Comparison of ENCODE assay signal across 32 cellular contexts in genomic region chr14:103027451-103027850, GRCh38. TPM values are rescaled to one million over a fixed set of nuclear protein-coding genes. Genes with fewer than 3 reads are reported as not detected.
"Had no signal": no experiment of that assay in that cellular context is flagged by ENCODE, and none has a peak within 500 bp of the region (broad histone marks: within the 10 kb centered on the region; RNA-seq: fewer than 3 reads in every experiment).

No MANE protein-coding gene starts in this region.

- H3K36me3 ChIP-seq: left lung, lower lobe of right lung, neutrophil, ovary, right atrium auricular region, right lobe of liver, stomach, thoracic aorta, tibial artery, uterus had no signal

- H3K4me2 ChIP-seq: neural progenitor cell had no signal

- H3K4me3 Mint-ChIP-seq: immature natural killer cell; naive thymus-derived CD8-positive, alpha-beta T cell; nephron; neural progenitor cell; stimulated activated naive B cell treated with anti-CD40 and anti-IgM and Interleukin-4, amounts not matched to agents 10 μg/mL and 1 μg/mL and 100 μg/mL, for 72 hours; type B pancreatic cell had no signal

- H3K27me3 ChIP-seq: left lung, neural progenitor cell, ovary, right atrium auricular region, right lobe of liver, stomach, tibial artery, uterus had no signal

- H3K9ac ChIP-seq: neural progenitor cell had no signal

- H3K27ac Mint-ChIP-seq: immature natural killer cell; naive thymus-derived CD8-positive, alpha-beta T cell; nephron; neural progenitor cell; progenitor cell of endocrine pancreas; stimulated activated naive B cell treated with anti-CD40 and anti-IgM and Interleukin-4, amounts not matched to agents 10 μg/mL and 1 μg/mL and 100 μg/mL, for 72 hours; type B pancreatic cell had no signal

- H2AFZ ChIP-seq: neural progenitor cell had no signal

- ATAC-seq: naive thymus-derived CD8-positive, alpha-beta T cell; stimulated activated naive B cell treated with anti-CD40 and anti-IgM and Interleukin-4, amounts not matched to agents 10 μg/mL and 1 μg/mL and 100 μg/mL, for 72 hours; stimulated activated naive CD8-positive, alpha-beta T cell treated with anti-CD3 and anti-CD28 coated beads, Interleukin-15, Interleukin-2, amounts not matched to agents 100 U/mL and 50 U/mL, for 24 hours had no signal

- H3K36me3 Mint-ChIP-seq: immature natural killer cell had no signal

- H3K4me1 Mint-ChIP-seq: immature natural killer cell had no signal

- H3K9me3 ChIP-seq: left lung, lower lobe of right lung, neutrophil, ovary, right atrium auricular region, right lobe of liver, stomach, thoracic aorta, tibial artery, uterus had no signal

- DNase-seq: hypothalamus; immature natural killer cell; kidney; left colon; left lung; lower lobe of right lung; mammary epithelial cell; mesenchymal stem cell; naive thymus-derived CD8-positive, alpha-beta T cell; ovary; right lobe of liver; stimulated activated CD4-positive, alpha-beta T cell treated with anti-CD3 and anti-CD28 coated beads, Interleukin-12 subunit alpha, Interleukin-12 subunit beta, amount 100 ng/mL, for 4 hours; stimulated activated CD4-positive, alpha-beta T cell treated with anti-CD3 and anti-CD28 coated beads, Interleukin-15, amount 100 ng/mL, for 24 hours; stimulated activated CD4-positive, alpha-beta T cell treated with anti-CD3 and anti-CD28 coated beads, Interleukin-2, amount 100 ng/mL, for 24 hours; stimulated activated CD4-positive, alpha-beta T cell treated with anti-CD3 and anti-CD28 coated beads, Interleukin-4, amount 100 ng/mL, for 1 hour; stimulated activated naive B cell treated with anti-CD40 and anti-IgM and Interleukin-4, amounts not matched to agents 10 μg/mL and 1 μg/mL and 100 μg/mL, for 72 hours; stimulated activated naive CD8-positive, alpha-beta T cell treated with anti-CD3 and anti-CD28 coated beads, Interleukin-15, Interleukin-2, amounts not matched to agents 100 U/mL and 50 U/mL, for 24 hours; stomach; tibial artery; uterus had no signal

- FAIRE-seq: islet of Langerhans, kidney had no signal

- H3K27ac ChIP-seq: left lung, lower lobe of right lung, neural progenitor cell, neutrophil, ovary, right atrium auricular region, right lobe of liver, stomach had no signal

- H3K27me3 Mint-ChIP-seq: progenitor cell of endocrine pancreas, type B pancreatic cell had no signal

- H3K4me3 ChIP-seq: left lung, lower lobe of right lung, neural progenitor cell, ovary, right atrium auricular region, right lobe of liver, stomach, tibial artery, uterus had no signal

RNA-seq across cellular contexts. Expression of gene CDC42BPB, which starts 29.9 kb away (rescaled TPM):
- polyA plus RNA-seq: immature natural killer cell had no signal

RNA-seq across cellular contexts. Expression of gene LBHD2, which starts 56.6 kb away (rescaled TPM):
- total RNA-seq: kidney; left colon; left lung; lower lobe of right lung; mammary epithelial cell; naive thymus-derived CD8-positive, alpha-beta T cell; progenitor cell of endocrine pancreas; pulmonary artery endothelial cell; renal cortical epithelial cell; right atrium auricular region; right lobe of liver; skeletal muscle tissue; stomach; thoracic aorta; ureter; uterus had no signal
- polyA plus RNA-seq: immature natural killer cell; mammary epithelial cell; naive thymus-derived CD8-positive, alpha-beta T cell; ovary; stomach had no signal
